Comparison of ENCODE assay signal across 7 cellular contexts in genomic region chr12:46370380-46370734, GRCh38. TPM values are rescaled to one million over a fixed set of nuclear protein-coding genes. Genes with fewer than 3 reads are reported as not detected.
DNase-seq lines count a peak whose midpoint lies in the region; ATAC-seq and TF ChIP-seq lines count a peak whose summit lies in the region.

No MANE protein-coding gene starts in this region.

- H3K4me3 ChIP-seq in iPS-11a (ENCODE audit: low read depth, low read length), result peak overlapping the region; percentile 99

- H3K4me1 Mint-ChIP-seq in HFFc6 (ENCODE audit: low read depth), result peaks cover 53% of the 10 kb centered on the region
- peaks cover 65% of the 10 kb centered on the region for H3K4me1 Mint-ChIP-seq in activated CD8-positive, alpha-beta T cell treated with anti-CD3 and anti-CD28 coated beads for 36 hours (ENCODE audit: low read depth)
- peaks cover 51% of the 10 kb centered on the region for H3K4me1 Mint-ChIP-seq in stimulated activated memory B cell treated with anti-CD40 and anti-IgM and Interleukin-4, amounts not matched to agents 10 μg/mL and 1 μg/mL and 100 μg/mL, for 72 hours

- H3K27me3 Mint-ChIP-seq in HFFc6 (ENCODE audit: insufficient read depth), result peaks cover 47% of the 10 kb centered on the region
- peaks cover 4% of the 10 kb centered on the region for H3K27me3 Mint-ChIP-seq in activated CD8-positive, alpha-beta T cell treated with anti-CD3 and anti-CD28 coated beads for 36 hours
- H3K27me3 Mint-ChIP-seq in stimulated activated memory B cell treated with anti-CD40 and anti-IgM and Interleukin-4, amounts not matched to agents 10 μg/mL and 1 μg/mL and 100 μg/mL, for 72 hours, result no peaks in the 10 kb centered on the region

- intact Hi-C loops in activated CD8-positive, alpha-beta T cell treated with anti-CD3 and anti-CD28 coated beads for 36 hours (cut with micrococcal nuclease), result loop anchor here (5.0 to 10.0 kb wide), 6 partner anchors 87 to 376 kb away; partner anchors contain the start of genes SCAF11 and SLC38A1

- POLR2A ChIA-PET in activated CD8-positive, alpha-beta T cell treated with anti-CD3 and anti-CD28 coated beads for 36 hours (lab: Charles Lee), result interaction anchor here (0.8 to 8.2 kb wide), 11 partner anchors 8 to 245 kb away, joined by 3 to 98 read pairs (median 13); partner anchors contain the start of gene SLC38A1

- no peak for DNase-seq in HFFc6
- no peak for DNase-seq in activated CD8-positive, alpha-beta T cell treated with anti-CD3 and anti-CD28 coated beads for 36 hours
- no peak for DNase-seq in glomerular visceral epithelial cell (ENCODE audit: extremely low spot score)
- no peak for DNase-seq in HT-29 (ENCODE audit: low spot score)

- CTCF ChIA-PET in activated CD8-positive, alpha-beta T cell treated with anti-CD3 and anti-CD28 coated beads for 36 hours (lab: Charles Lee), result interaction anchor here (1.3 kb wide), 1 partner anchor 18 kb away, joined by 3 read pairs; no protein-coding TSS in a partner anchor

- H3K9me3 Mint-ChIP-seq in HFFc6, result peaks cover 36% of the 10 kb centered on the region
- H3K9me3 Mint-ChIP-seq in activated CD8-positive, alpha-beta T cell treated with anti-CD3 and anti-CD28 coated beads for 36 hours, result no peaks in the 10 kb centered on the region
- H3K9me3 Mint-ChIP-seq in stimulated activated memory B cell treated with anti-CD40 and anti-IgM and Interleukin-4, amounts not matched to agents 10 μg/mL and 1 μg/mL and 100 μg/mL, for 72 hours, result no peaks in the 10 kb centered on the region

- ATAC-seq in activated CD8-positive, alpha-beta T cell treated with anti-CD3 and anti-CD28 coated beads for 36 hours, result no peak
- ATAC-seq in stimulated activated memory B cell treated with anti-CD40 and anti-IgM and Interleukin-4, amounts not matched to agents 10 μg/mL and 1 μg/mL and 100 μg/mL, for 72 hours, result no peak
- ATAC-seq in HG03521 (IDR thresholded peaks at IDR 0.05; ENCODE audit: unreplicated experiment), result no peak

- H3K36me3 Mint-ChIP-seq in HFFc6 (ENCODE audit: low read depth), result peaks cover 70% of the 10 kb centered on the region
- H3K36me3 Mint-ChIP-seq in activated CD8-positive, alpha-beta T cell treated with anti-CD3 and anti-CD28 coated beads for 36 hours (ENCODE audit: low read depth), result peaks cover 67% of the 10 kb centered on the region
- H3K36me3 Mint-ChIP-seq in stimulated activated memory B cell treated with anti-CD40 and anti-IgM and Interleukin-4, amounts not matched to agents 10 μg/mL and 1 μg/mL and 100 μg/mL, for 72 hours, result peaks cover 46% of the 10 kb centered on the region

- TF ChIP-seq CTCF in HFFc6 (IDR thresholded peaks at IDR 0.05), result no peak
- no peak for TF ChIP-seq CTCF in activated CD8-positive, alpha-beta T cell treated with anti-CD3 and anti-CD28 coated beads for 36 hours (IDR thresholded peaks at IDR 0.05)

- peak overlapping the region; percentile 99 for H3K27ac Mint-ChIP-seq in HFFc6
- peak overlapping the region; percentile 99 for H3K27ac Mint-ChIP-seq in activated CD8-positive, alpha-beta T cell treated with anti-CD3 and anti-CD28 coated beads for 36 hours
- H3K27ac Mint-ChIP-seq in stimulated activated memory B cell treated with anti-CD40 and anti-IgM and Interleukin-4, amounts not matched to agents 10 μg/mL and 1 μg/mL and 100 μg/mL, for 72 hours, result peak overlapping the region; percentile 100

- peak overlapping the region; percentile 99 for H3K4me3 Mint-ChIP-seq in HFFc6
- peak overlapping the region; percentile 96 for H3K4me3 Mint-ChIP-seq in activated CD8-positive, alpha-beta T cell treated with anti-CD3 and anti-CD28 coated beads for 36 hours
- peak overlapping the region; percentile 96 for H3K4me3 Mint-ChIP-seq in stimulated activated memory B cell treated with anti-CD40 and anti-IgM and Interleukin-4, amounts not matched to agents 10 μg/mL and 1 μg/mL and 100 μg/mL, for 72 hours

RNA-seq across cellular contexts. Expression of gene SLC38A2, which starts 2.2 kb away (rescaled TPM):
- 1,000 to 10,000 TPM in 2 of 6 experiments, 100 to 1,000 TPM in 4; 787 to 1,148 (median 975) TPM for total RNA-seq in HFFc6 (2021; fragmentation: NEBNext Ultra II Directional; extraction: Animal tissue kit (Norgen Biotek cat#: 25700))
- total RNA-seq in activated CD8-positive, alpha-beta T cell treated with anti-CD3 and anti-CD28 coated beads for 36 hours, result 100 to 1,000 TPM; 216 to 219 TPM
- 67.9 and 74.4 TPM in 2 replicates for total RNA-seq in HT-29 (2014; rRNA removed; shearing (Covaris generic))
